9 cellular contexts compared by ENCODE assay signal in genomic region chr17:5585814-5586558, GRCh38. TPM values are rescaled to one million over a fixed set of nuclear protein-coding genes. Genes with fewer than 3 reads are reported as not detected.
DNase-seq lines count a peak whose midpoint lies in the region; ATAC-seq, FAIRE-seq and TF ChIP-seq lines count a peak whose summit lies in the region.
"Had no signal": no experiment of that assay in that cellular context is flagged by ENCODE, and none has a peak within 500 bp of the region (broad histone marks: within the 10 kb centered on the region; RNA-seq: fewer than 3 reads in every experiment).

No MANE protein-coding gene starts in this region.

- peak; percentile 73 for DNase-seq in DMS79 (lab: John Stamatoyannopoulos, UW)
- peak; percentile 14 for DNase-seq in NCI-H187 treated with DMSO at 0.1 percent for 48 hours (lab: John Stamatoyannopoulos, UW)
- peak; percentile 28 for DNase-seq in amniotic epithelial cell (ENCODE audit: low read depth)
- DNase-seq in nephron progenitor cell, result peak; percentile 26
- no peak for DNase-seq in NCI-H2171 (lab: John Stamatoyannopoulos, UW)
- no peak for DNase-seq in NCI-H526 treated with DMSO at 0.1 percent for 48 hours (lab: John Stamatoyannopoulos, UW)
- DNase-seq in GM12892 (ENCODE audit: insufficient read length), result no peak
- DNase-seq: NCI-H1694 treated with DMSO at 0.1 percent for 48 hours had no signal

- no peak for TF ChIP-seq CTCF in nephron progenitor cell (IDR thresholded peaks at IDR 0.05)

- H3K27me3 Mint-ChIP-seq in nephron progenitor cell (ENCODE audit: low read depth, poor library complexity), result peaks cover 8% of the 10 kb centered on the region

- no peak overlapping the region for H3K4me3 Mint-ChIP-seq in nephron progenitor cell

- H3K9me3 Mint-ChIP-seq in nephron progenitor cell, result no peaks in the 10 kb centered on the region

- no peak for FAIRE-seq in GM12892 (lab: Jason Lieb, UNC)

- H3K36me3 Mint-ChIP-seq in nephron progenitor cell (ENCODE audit: low read depth), result no peaks in the 10 kb centered on the region

- peaks cover 31% of the 10 kb centered on the region for H3K4me1 Mint-ChIP-seq in nephron progenitor cell

- no peak for TF ChIP-seq POLR2A in GM12892 (IDR thresholded peaks at IDR 0.05; ENCODE audit: low read depth, low read length)

- ATAC-seq in HG03175 (IDR thresholded peaks at IDR 0.05; ENCODE audit: unreplicated experiment), result no peak

- H3K27ac Mint-ChIP-seq in nephron progenitor cell, result no peak overlapping the region

RNA-seq across cellular contexts. Expression of gene NLRP1, which starts 1.7 kb away (rescaled TPM):
- polyA plus RNA-seq in GM12892 (2012; ENCODE audit: missing spikeins), result 20.1 TPM

Comparison
In these comparisons a context has a peak if more than half of its experiments do, and no peak if none do; other contexts are left out.
1. DNase-seq: peak in DMS79 (single experiment), NCI-H187 treated with DMSO at 0.1 percent for 48 hours (single experiment), amniotic epithelial cell (single experiment) and nephron progenitor cell (single experiment); none in NCI-H2171 (single experiment), NCI-H526 treated with DMSO at 0.1 percent for 48 hours (single experiment) and GM12892 (single experiment).